In genomic region chr20:36861625-36861874, GRCh38 we compare ENCODE assay signal across 8 cellular contexts. TPM values are rescaled to one million over a fixed set of nuclear protein-coding genes. Genes with fewer than 3 reads are reported as not detected.
DNase-seq lines count a peak whose midpoint lies in the region; ATAC-seq lines count a peak whose summit lies in the region.

No MANE protein-coding gene starts in this region.

- H3K9ac ChIP-seq in muscle layer of colon (ENCODE audit: low read length) = peak overlapping the region; percentile 61

- H3K36me3 Mint-ChIP-seq in IgD-negative memory B cell = no peaks in the 10 kb centered on the region

- H3K4me3 ChIP-seq in ACC112 (ENCODE audit: low read depth, low read length) = peak overlapping the region; percentile 76
- H3K4me3 ChIP-seq in muscle layer of colon (ENCODE audit: low read depth in 1 of 2, low read length in 2 of 2) = peak overlapping the region in 1 of 2 donors; percentile 67

- peaks cover 13 to 52% (median 34%) of the 10 kb centered on the region in 3 donors for H3K4me1 Mint-ChIP-seq in IgD-negative memory B cell

- peak overlapping the region; percentile 75 to 88 (median 84) for H3K4me3 Mint-ChIP-seq in IgD-negative memory B cell

- no peaks in the 10 kb centered on the region for H3K27me3 ChIP-seq in ACC112 (ENCODE audit: insufficient read depth, low read length)
- no peaks in the 10 kb centered on the region for H3K27me3 ChIP-seq in muscle layer of colon (ENCODE audit: control insufficient read depth in 1 of 2, insufficient read depth in 2 of 2, low read length in 2 of 2)

- no peak overlapping the region for H2AFZ ChIP-seq in ACC112 (ENCODE audit: low read length, unreplicated experiment)

- H3K36me3 ChIP-seq in ACC112 (ENCODE audit: insufficient read depth, low read length) = no peaks in the 10 kb centered on the region
- no peaks in the 10 kb centered on the region for H3K36me3 ChIP-seq in muscle layer of colon (ENCODE audit: insufficient read depth, low read length)

- H3K27me3 Mint-ChIP-seq in IgD-negative memory B cell = no peaks in the 10 kb centered on the region

- H3K27ac Mint-ChIP-seq in IgD-negative memory B cell = peak overlapping the region; percentile 31 to 64 (median 37)

- no peak for DNase-seq in NOMO-1 treated with DMSO at 0.1 percent for 48 hours (lab: John Stamatoyannopoulos, UW; ENCODE audit: unreplicated experiment)

- H3K79me2 ChIP-seq in ACC112 (ENCODE audit: control insufficient read depth, insufficient read depth, low read length, unreplicated experiment) = peaks cover 62% of the 10 kb centered on the region

- no peaks in the 10 kb centered on the region for H3K9me3 ChIP-seq in muscle layer of colon (ENCODE audit: low read length)

- no peaks in the 10 kb centered on the region for H3K9me3 Mint-ChIP-seq in IgD-negative memory B cell

- no peak for ATAC-seq in HG02840 (IDR thresholded peaks at IDR 0.05; ENCODE audit: low FRiP score, unreplicated experiment)
- no peak for ATAC-seq in GM21515 (IDR thresholded peaks at IDR 0.05; ENCODE audit: unreplicated experiment)
- no peak for ATAC-seq in GM19395 (IDR thresholded peaks at IDR 0.05; ENCODE audit: unreplicated experiment)

- H3K4me1 ChIP-seq in ACC112 (ENCODE audit: control insufficient read depth, insufficient read depth, low read length, unreplicated experiment) (peaks cover 40% of the 10 kb centered on the region), muscle layer of colon (ENCODE audit: insufficient read depth, low read length) (peaks cover 53% of the 10 kb centered on the region)

- H3K27ac ChIP-seq in ACC112 (ENCODE audit: low read depth, low read length) = peak overlapping the region; percentile 87
- H3K27ac ChIP-seq in cingulate gyrus (ENCODE audit: low read depth, low read length) = peak overlapping the region; percentile 88
- peak overlapping the region; percentile 99 for H3K27ac ChIP-seq in muscle layer of colon (ENCODE audit: low read depth, low read length)

RNA-seq across cellular contexts. Expression of gene TLDC2, which starts 14.4 kb away (rescaled TPM):
- not detected for polyA plus RNA-seq in IgD-negative memory B cell
